ENCODE assay signal across 2 cellular contexts in genomic region chr22:36343070-36343719, GRCh38.
TF ChIP-seq lines count a peak whose summit lies in the region.

No MANE protein-coding gene starts in this region.

TF ChIP-seq in HepG2, 621 proteins besides CTCF, POLR2A, EP300 and RAD21 (continues in another document):
- TF ChIP-seq MTERF4 (CRISPR knock-in tag; IDR thresholded peaks at IDR 0.05), result no peak
- no peak for TF ChIP-seq ZKSCAN1 (IDR thresholded peaks at IDR 0.05; ENCODE audit: low read length)
- no peak for TF ChIP-seq ZNF563 (CRISPR knock-in tag; IDR thresholded peaks at IDR 0.05)
- TF ChIP-seq ZNF770 (CRISPR knock-in tag; IDR thresholded peaks at IDR 0.05), result peak; percentile 93
- no peak for TF ChIP-seq MAFG (CRISPR knock-in tag; IDR thresholded peaks at IDR 0.05)
- TF ChIP-seq ZNF7 (CRISPR knock-in tag; IDR thresholded peaks at IDR 0.05), result peak; percentile 87
- no peak for TF ChIP-seq ZSCAN29 (CRISPR knock-in tag; conservative IDR thresholded peaks at IDR 0.05)
- 0 out of 2 replicates have a peak, but pooled peaks have one; percentile 5 for TF ChIP-seq SIN3A (IDR thresholded peaks at IDR 0.05; ENCODE audit: borderline replicate concordance, low read depth, low read length)
- no peak for TF ChIP-seq CHCHD3 (CRISPR knock-in tag; IDR thresholded peaks at IDR 0.05)
- 0 out of 2 replicates have a peak, but pooled peaks have one; percentile 50 for TF ChIP-seq ATF1 (CRISPR knock-in tag; IDR thresholded peaks at IDR 0.05)
- TF ChIP-seq TBL1XR1 (IDR thresholded peaks at IDR 0.05; ENCODE audit: borderline replicate concordance, low read length, partially characterized antibody), result no peak
- no peak for TF ChIP-seq NFKB2 (CRISPR knock-in tag; IDR thresholded peaks at IDR 0.05; ENCODE audit: borderline replicate concordance)
- peak; percentile 43; the same call in 1 of the 2 replicates for TF ChIP-seq ZNF772 (CRISPR knock-in tag; IDR thresholded peaks at IDR 0.05)
- no peak for TF ChIP-seq NFATC3 (CRISPR knock-in tag; IDR thresholded peaks at IDR 0.05)
- peak; percentile 57; the same call in 1 of the 2 replicates for TF ChIP-seq CHD4 (IDR thresholded peaks at IDR 0.05; ENCODE audit: borderline replicate concordance, low read length)
- TF ChIP-seq ZNF34 (CRISPR knock-in tag; IDR thresholded peaks at IDR 0.05; ENCODE audit: borderline replicate concordance), result 0 out of 2 replicates have a peak, but pooled peaks have one; percentile 23
- no peak for TF ChIP-seq GATAD1 (CRISPR knock-in tag; IDR thresholded peaks at IDR 0.05)
- TF ChIP-seq CERS6 (CRISPR knock-in tag; IDR thresholded peaks at IDR 0.05), result no peak
- TF ChIP-seq MYNN (CRISPR knock-in tag; IDR thresholded peaks at IDR 0.05; ENCODE audit: low read depth), result no peak
- TF ChIP-seq U2AF2 (IDR thresholded peaks at IDR 0.05; ENCODE audit: low read depth, low read length), result 0 out of 2 replicates have a peak, but pooled peaks have one; percentile 35
- TF ChIP-seq MAZ (IDR thresholded peaks at IDR 0.05; ENCODE audit: borderline replicate concordance, low read depth, low read length), result no peak
- TF ChIP-seq MAZ (CRISPR knock-in tag; IDR thresholded peaks at IDR 0.05; ENCODE audit: low read depth), result 0 out of 2 replicates have a peak, but pooled peaks have one; percentile 12
- TF ChIP-seq PPARG (CRISPR knock-in tag; conservative IDR thresholded peaks at IDR 0.05), result no peak
- peak; percentile 60; the same call in 1 of the 2 replicates for TF ChIP-seq MEF2D (CRISPR knock-in tag; IDR thresholded peaks at IDR 0.05)
- TF ChIP-seq IKZF5 (CRISPR knock-in tag; IDR thresholded peaks at IDR 0.05), result no peak
- TF ChIP-seq ZFP36L2 (CRISPR knock-in tag; IDR thresholded peaks at IDR 0.05), result no peak
- TF ChIP-seq ZNF362 (CRISPR knock-in tag; IDR thresholded peaks at IDR 0.05; ENCODE audit: borderline replicate concordance), result peak; percentile 66; the same call in 1 of the 2 replicates
- TF ChIP-seq ZNF788 (CRISPR knock-in tag; IDR thresholded peaks at IDR 0.05; ENCODE audit: borderline replicate concordance), result no peak
- TF ChIP-seq ZNF17 (CRISPR knock-in tag; IDR thresholded peaks at IDR 0.05), result no peak
- TF ChIP-seq ZNF614 (CRISPR knock-in tag; IDR thresholded peaks at IDR 0.05; ENCODE audit: borderline replicate concordance), result no peak
- TF ChIP-seq RFX5 (IDR thresholded peaks at IDR 0.05; ENCODE audit: low read depth, low read length), result no peak
- TF ChIP-seq NONO (IDR thresholded peaks at IDR 0.05), result no peak
- TF ChIP-seq NONO (CRISPR knock-in tag; conservative IDR thresholded peaks at IDR 0.05), result no peak

TF ChIP-seq in SK-N-SH, 30 proteins besides CTCF, POLR2A, EP300 and RAD21 (continued from another document):
- no peak for TF ChIP-seq IRF3 (IDR thresholded peaks at IDR 0.05; ENCODE audit: low read depth, low read length)
- no peak for TF ChIP-seq POLR2AphosphoS5 (IDR thresholded peaks at IDR 0.05; ENCODE audit: low read depth, low read length)
- no peak for TF ChIP-seq FOXM1 (IDR thresholded peaks at IDR 0.05; ENCODE audit: low read depth)
- no peak for TF ChIP-seq EZH2phosphoT487 (IDR thresholded peaks at IDR 0.05; ENCODE audit: borderline replicate concordance, low read depth)
- no peak for TF ChIP-seq SMC3 (IDR thresholded peaks at IDR 0.05; ENCODE audit: low read depth, low read length)
- no peak for TF ChIP-seq JUND (IDR thresholded peaks at IDR 0.05)
- TF ChIP-seq USF2 (IDR thresholded peaks at IDR 0.05; ENCODE audit: borderline replicate concordance, low read depth, low read length), result no peak
- TF ChIP-seq SIN3A (IDR thresholded peaks at IDR 0.05; ENCODE audit: borderline replicate concordance, low read depth, low read length), result no peak
